20 cellular contexts compared by ENCODE assay signal in the genomic region with DNA sequence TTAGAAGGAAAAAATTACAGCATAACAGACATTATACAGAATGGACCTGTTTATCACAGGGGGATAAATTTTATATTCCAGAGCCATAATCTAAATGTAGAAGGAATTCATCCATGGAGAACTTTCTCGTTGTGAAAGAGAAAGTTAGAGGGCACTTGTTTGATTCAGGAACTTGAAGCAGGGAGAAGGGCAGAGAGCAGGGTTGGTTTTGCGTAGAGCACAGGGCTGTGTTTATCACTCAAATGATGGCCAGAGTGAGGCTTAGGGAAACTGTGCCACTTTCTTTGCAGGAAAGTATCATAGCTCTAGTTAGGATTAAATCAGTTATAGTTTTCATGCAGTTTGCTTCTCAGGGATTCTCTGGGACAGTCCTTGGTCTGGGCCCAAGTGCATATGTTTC. TPM values are rescaled to one million over a fixed set of nuclear protein-coding genes. Genes with fewer than 3 reads are reported as not detected.
DNase-seq lines count a peak whose midpoint lies in the region; ATAC-seq, FAIRE-seq and TF ChIP-seq lines count a peak whose summit lies in the region.
"Had no signal": no experiment of that assay in that cellular context is flagged by ENCODE, and none has a peak within 500 bp of the region (broad histone marks: within the 10 kb centered on the region; RNA-seq: fewer than 3 reads in every experiment).

No MANE protein-coding gene starts in this region.

- H3K27ac ChIP-seq in HCT116 (ENCODE audit: low read depth, low read length) (no peak overlapping the region; the same call in 1 of the 2 replicates), small intestine (ENCODE audit: low read depth in 1 of 2, low read length in 1 of 2) (peak overlapping the region; percentile 71 to 77)
- H3K27ac ChIP-seq: SJCRH30 had no signal

- H2AFZ ChIP-seq in HCT116 (ENCODE audit: low read depth, low read length, poor library complexity, severe bottlenecking): peak overlapping the region; percentile 49

- H3K9me3 ChIP-seq in HCT116 (ENCODE audit: control insufficient read depth in 1 of 2, insufficient read depth in 1 of 2, low read depth in 1 of 2, low read length in 2 of 2): no peaks in the 10 kb centered on the region
- H3K9me3 ChIP-seq in small intestine (ENCODE audit: control insufficient read depth, low read depth): no peaks in the 10 kb centered on the region
- H3K9me3 ChIP-seq: SJCRH30 had no signal

- no peak overlapping the region for H3K9ac ChIP-seq in HCT116 (ENCODE audit: low read length)

- no peaks in the 10 kb centered on the region for H3K9me2 ChIP-seq in HCT116 (ENCODE audit: insufficient read depth)

- peaks cover 7 to 20% of the 10 kb centered on the region in 2 experiments for H3K4me1 ChIP-seq in HCT116 (ENCODE audit: control insufficient read depth in 1 of 2, insufficient read depth in 2 of 2, low read length in 2 of 2)
- H3K4me1 ChIP-seq in small intestine (ENCODE audit: control insufficient read depth in 2 of 2, insufficient read depth in 1 of 2, low read depth in 1 of 2, low read length in 1 of 2): peaks cover 7 to 12% of the 10 kb centered on the region in 2 donors
- H3K4me1 ChIP-seq: SJCRH30 had no signal

- DNase-seq in HCT116 (ENCODE audit: low read depth, low spot score) (no peak), fibroblast of mammary gland (ENCODE audit: low read depth) (peak; percentile 63), small intestine (peak; percentile 81), NCI-H345 (lab: John Stamatoyannopoulos, UW) (no peak), AML-193 (lab: John Stamatoyannopoulos, UW) (no peak), C1 segment of cervical spinal cord (lab: John Stamatoyannopoulos, UW) (no peak)
- no peak for DNase-seq in activated T-cell treated with anti-CD3 and anti-CD28 coated beads, Interleukin-2, amount 50 U/mL, for 48 hours
- DNase-seq: activated CD4-positive, alpha-beta T cell treated with anti-CD3 and anti-CD28 coated beads, Interleukin-2, amount 10 ng/mL, durations not matched to agents 24 days and 14 days; activated naive CD8-positive, alpha-beta T cell treated with anti-CD3 and anti-CD28 coated beads, Interleukin-2, amount 10 ng/mL, durations not matched to agents 7 days and 5 days; CD8-positive, alpha-beta memory T cell; endodermal cell; GF-D8; head of caudate nucleus; NCI-H1105; NCI-H2081 treated with DMSO at 0.1 percent for 48 hours; NCI-H446; OCI-M1; SJCRH30; T-helper 17 cell had no signal

- H3K27me3 ChIP-seq in HCT116 (ENCODE audit: insufficient read depth, low read length) (no peaks in the 10 kb centered on the region), small intestine (ENCODE audit: control insufficient read depth in 2 of 2, insufficient read depth in 2 of 2, low read length in 2 of 2) (no peaks in the 10 kb centered on the region)
- H3K27me3 ChIP-seq: SJCRH30 had no signal

- intact Hi-C loops in HCT116 (cut with micrococcal nuclease): no loop called here

- no peaks in the 10 kb centered on the region for H4K20me1 ChIP-seq in HCT116 (ENCODE audit: insufficient read depth)

- RAD21 ChIA-PET in HCT116 (lab: Charles Lee; ENCODE audit: low non-redundant PET in 1 of 2, low total read pairs in 2 of 2, uncharacterized antibody in 2 of 2, unreplicated experiment in 2 of 2): interaction anchor here in 1 of 2 experiments (1.6 kb wide), 1 partner anchor 15 kb away, joined by 3 read pairs; no protein-coding TSS in a partner anchor

- no TSS peak for BruUV-seq in HCT116 (replicated peaks; lab: Mats Ljungman, UMichigan)

- peak overlapping the region; percentile 57 for H3K4me2 ChIP-seq in HCT116 (ENCODE audit: low read length)

- ATAC-seq in HCT116 (no peak), SK-N-SH treated with all-trans-retinoic acid at 6 μM for 48 hours (peak; percentile 40; the same call in 2 of the 3 replicates)
- ATAC-seq: T-helper 17 cell had no signal

- no peak for TF ChIP-seq RAD21 in HCT116 (IDR thresholded peaks at IDR 0.05; ENCODE audit: low read depth)

- no peak for TF ChIP-seq POLR2A in HCT116 (IDR thresholded peaks at IDR 0.05; ENCODE audit: borderline replicate concordance, extremely low read depth, insufficient read depth, insufficient read length)

- H3K36me3 ChIP-seq in HCT116 (ENCODE audit: control insufficient read depth in 1 of 2, insufficient read depth in 2 of 2, low read length in 2 of 2) (no peaks in the 10 kb centered on the region), small intestine (ENCODE audit: control insufficient read depth in 2 of 2, insufficient read depth in 2 of 2, low read length in 2 of 2) (no peaks in the 10 kb centered on the region)
- H3K36me3 ChIP-seq: SJCRH30 had no signal

- H3K79me2 ChIP-seq in HCT116 (ENCODE audit: insufficient read depth, low read length): no peaks in the 10 kb centered on the region

- CTCF ChIA-PET in HCT116 (lab: Charles Lee): interaction anchor here (2.3 kb wide), 1 partner anchor 15 kb away, joined by 15 read pairs; no protein-coding TSS in a partner anchor

- TF ChIP-seq CTCF in HCT116 (IDR thresholded peaks at IDR 0.05 in 2 of 3, conservative IDR thresholded peaks at IDR 0.05 in 1 of 3; ENCODE audit: borderline replicate concordance in 1 of 3, insufficient read depth in 1 of 3, low read depth in 2 of 3, low read length in 2 of 3): no peak
- no peak for TF ChIP-seq CTCF in fibroblast of mammary gland (conservative IDR thresholded peaks at IDR 0.05; ENCODE audit: control insufficient read depth, insufficient read depth, low read depth, low read length)

- POLR2A ChIA-PET in HCT116 (lab: Charles Lee): interaction anchor here (1.0 kb wide), 1 partner anchor 14 kb away, joined by 4 read pairs; no protein-coding TSS in a partner anchor

- 0 to 38% (median 26%) methylated on average over 2 of the region's 2 CpGs for WGBS in small intestine, 3 donors

- no peak for FAIRE-seq in small intestine (lab: Jason Lieb, UNC)

- H3K4me3 ChIP-seq in HCT116 (replicated peaks in 1 of 2; ENCODE audit: low read depth in 1 of 2, low read length in 2 of 2): no peak overlapping the region
- no peak overlapping the region for H3K4me3 ChIP-seq in fibroblast of mammary gland (ENCODE audit: control insufficient read depth, low read depth, low read length)
- H3K4me3 ChIP-seq in small intestine (ENCODE audit: low read depth in 1 of 2, low read length in 2 of 2): no peak overlapping the region
- H3K4me3 ChIP-seq: SJCRH30 had no signal

TF ChIP-seq in HCT116, 20 proteins besides CTCF, POLR2A, EP300 and RAD21 (continues in another document):
- TF ChIP-seq EZH2 (IDR thresholded peaks at IDR 0.05): no peak
- TF ChIP-seq, protein P1, sequence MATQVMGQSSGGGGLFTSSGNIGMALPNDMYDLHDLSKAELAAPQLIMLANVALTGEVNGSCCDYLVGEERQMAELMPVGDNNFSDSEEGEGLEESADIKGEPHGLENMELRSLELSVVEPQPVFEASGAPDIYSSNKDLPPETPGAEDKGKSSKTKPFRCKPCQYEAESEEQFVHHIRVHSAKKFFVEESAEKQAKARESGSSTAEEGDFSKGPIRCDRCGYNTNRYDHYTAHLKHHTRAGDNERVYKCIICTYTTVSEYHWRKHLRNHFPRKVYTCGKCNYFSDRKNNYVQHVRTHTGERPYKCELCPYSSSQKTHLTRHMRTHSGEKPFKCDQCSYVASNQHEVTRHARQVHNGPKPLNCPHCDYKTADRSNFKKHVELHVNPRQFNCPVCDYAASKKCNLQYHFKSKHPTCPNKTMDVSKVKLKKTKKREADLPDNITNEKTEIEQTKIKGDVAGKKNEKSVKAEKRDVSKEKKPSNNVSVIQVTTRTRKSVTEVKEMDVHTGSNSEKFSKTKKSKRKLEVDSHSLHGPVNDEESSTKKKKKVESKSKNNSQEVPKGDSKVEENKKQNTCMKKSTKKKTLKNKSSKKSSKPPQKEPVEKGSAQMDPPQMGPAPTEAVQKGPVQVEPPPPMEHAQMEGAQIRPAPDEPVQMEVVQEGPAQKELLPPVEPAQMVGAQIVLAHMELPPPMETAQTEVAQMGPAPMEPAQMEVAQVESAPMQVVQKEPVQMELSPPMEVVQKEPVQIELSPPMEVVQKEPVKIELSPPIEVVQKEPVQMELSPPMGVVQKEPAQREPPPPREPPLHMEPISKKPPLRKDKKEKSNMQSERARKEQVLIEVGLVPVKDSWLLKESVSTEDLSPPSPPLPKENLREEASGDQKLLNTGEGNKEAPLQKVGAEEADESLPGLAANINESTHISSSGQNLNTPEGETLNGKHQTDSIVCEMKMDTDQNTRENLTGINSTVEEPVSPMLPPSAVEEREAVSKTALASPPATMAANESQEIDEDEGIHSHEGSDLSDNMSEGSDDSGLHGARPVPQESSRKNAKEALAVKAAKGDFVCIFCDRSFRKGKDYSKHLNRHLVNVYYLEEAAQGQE (IDR thresholded peaks at IDR 0.05; ENCODE audit: low read depth): no peak
- no peak for TF ChIP-seq POLR2AphosphoS5 (IDR thresholded peaks at IDR 0.05; ENCODE audit: low read depth, low read length)

TF ChIP-seq in SK-N-SH treated with all-trans-retinoic acid at 6 μM for 48 hours, 23 proteins besides CTCF, POLR2A, EP300 and RAD21:
- TF ChIP-seq, protein P2, sequence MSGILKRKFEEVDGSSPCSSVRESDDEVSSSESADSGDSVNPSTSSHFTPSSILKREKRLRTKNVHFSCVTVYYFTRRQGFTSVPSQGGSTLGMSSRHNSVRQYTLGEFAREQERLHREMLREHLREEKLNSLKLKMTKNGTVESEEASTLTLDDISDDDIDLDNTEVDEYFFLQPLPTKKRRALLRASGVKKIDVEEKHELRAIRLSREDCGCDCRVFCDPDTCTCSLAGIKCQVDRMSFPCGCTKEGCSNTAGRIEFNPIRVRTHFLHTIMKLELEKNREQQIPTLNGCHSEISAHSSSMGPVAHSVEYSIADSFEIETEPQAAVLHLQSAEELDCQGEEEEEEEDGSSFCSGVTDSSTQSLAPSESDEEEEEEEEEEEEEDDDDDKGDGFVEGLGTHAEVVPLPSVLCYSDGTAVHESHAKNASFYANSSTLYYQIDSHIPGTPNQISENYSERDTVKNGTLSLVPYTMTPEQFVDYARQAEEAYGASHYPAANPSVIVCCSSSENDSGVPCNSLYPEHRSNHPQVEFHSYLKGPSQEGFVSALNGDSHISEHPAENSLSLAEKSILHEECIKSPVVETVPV (CRISPR knock-in tag; IDR thresholded peaks at IDR 0.05): no peak
- peak; percentile 5; the same call in 1 of the 2 replicates for TF ChIP-seq SNAI2 (CRISPR knock-in tag; IDR thresholded peaks at IDR 0.05)

RNA-seq across cellular contexts. Expression of a gene that starts 29.1 kb away (rescaled TPM):
- total RNA-seq in HCT116 (2021; ENCODE audit: unreplicated experiment): 96.0 TPM
- polyA plus RNA-seq in HCT116 (2012): 20.4 and 21.2 TPM in 2 replicates
- polyA plus RNA-seq in small intestine: 1 to 10 TPM; 7.3 to 10.0 (median 8.9) TPM

Comparison
In these comparisons a context has a peak if more than half of its experiments do, and no peak if none do; other contexts are left out.
1. DNase-seq: peak in fibroblast of mammary gland (single experiment) and small intestine (single experiment); none in HCT116 (single experiment), NCI-H345 (single experiment), AML-193 (0 of 2), C1 segment of cervical spinal cord (0 of 14) and activated T-cell treated with anti-CD3 and anti-CD28 coated beads, Interleukin-2, amount 50 U/mL, for 48 hours (0 of 2).